In genomic region chr16:17469011-17469741, GRCh38 we compare ENCODE assay signal across 8 cellular contexts.
A peak's percentile ranks its signal among the peaks of the same experiment; 100 is the strongest.
DNase-seq lines count a peak whose midpoint lies in the region; TF ChIP-seq lines count a peak whose summit lies in the region.

No MANE protein-coding gene starts in this region.

- H3K9me3 ChIP-seq in muscle layer of colon (ENCODE audit: low read length): no peaks in the 10 kb centered on the region

- no peaks in the 10 kb centered on the region for H3K36me3 ChIP-seq in muscle layer of colon (ENCODE audit: insufficient read depth, low read length)

- peak overlapping the region; percentile 59 for H3K27ac ChIP-seq in muscle layer of colon (ENCODE audit: low read depth, low read length)

- DNase-seq in AG08395 (ENCODE audit: low spot score) (peak; percentile 80), HFF-Myc (ENCODE audit: extremely low read depth, low read depth) (no peak), choroid plexus epithelial cell (ENCODE audit: low read depth) (peak; percentile 35), RKO (ENCODE audit: low spot score) (no peak), NCI-H2029 treated with DMSO at 0.1 percent for 48 hours (lab: John Stamatoyannopoulos, UW) (no peak), Kasumi-1 (lab: John Stamatoyannopoulos, UW) (no peak)
- no peak for DNase-seq in stimulated activated CD4-positive, alpha-beta T cell treated with anti-CD3 and anti-CD28 coated beads, Interleukin-1b, Interleukin-23, amount 100 ng/mL, for 48 hours

- H3K4me3 ChIP-seq in HFF-Myc (replicated peaks; ENCODE audit: low read depth, low read length) (peak overlapping the region; percentile 60), choroid plexus epithelial cell (ENCODE audit: low read depth, low read length) (peak overlapping the region; percentile 20), muscle layer of colon (ENCODE audit: low read depth in 1 of 2, low read length in 2 of 2) (peak overlapping the region; percentile 77 to 85)

- no peaks in the 10 kb centered on the region for H3K27me3 ChIP-seq in muscle layer of colon (ENCODE audit: control insufficient read depth in 1 of 2, insufficient read depth in 2 of 2, low read length in 2 of 2)

- TF ChIP-seq CTCF in HFF-Myc (IDR thresholded peaks at IDR 0.05; ENCODE audit: low read depth, low read length, missing control alignments) (no peak), choroid plexus epithelial cell (conservative IDR thresholded peaks at IDR 0.05; ENCODE audit: low read depth, low read length) (no peak)

- H3K9ac ChIP-seq in muscle layer of colon (ENCODE audit: low read length): peak overlapping the region; percentile 86

- H3K4me1 ChIP-seq in muscle layer of colon (ENCODE audit: insufficient read depth, low read length): peaks cover 30% of the 10 kb centered on the region

Comparison
In these comparisons a context has a peak if more than half of its experiments do, and no peak if none do; other contexts are left out.
1. DNase-seq: peak in AG08395 (single experiment) and choroid plexus epithelial cell (single experiment); none in HFF-Myc (single experiment), RKO (single experiment), stimulated activated CD4-positive, alpha-beta T cell treated with anti-CD3 and anti-CD28 coated beads, Interleukin-1b, Interleukin-23, amount 100 ng/mL, for 48 hours (single experiment), NCI-H2029 treated with DMSO at 0.1 percent for 48 hours (single experiment) and Kasumi-1 (0 of 2).
2. H3K4me3 ChIP-seq: peak in every context shown above with its lines; median percentile 81 in muscle layer of colon; 60 in HFF-Myc; 20 in choroid plexus epithelial cell.